28 cellular contexts compared by ENCODE assay signal in genomic region chr17:79112471-79112870, GRCh38.
"Had no signal": no experiment of that assay in that cellular context is flagged by ENCODE, and none has a peak within 500 bp of the region (broad histone marks: within the 10 kb centered on the region; RNA-seq: fewer than 3 reads in every experiment).

No MANE protein-coding gene starts in this region.

- H3K27ac ChIP-seq: ovary, psoas muscle, right lobe of liver, sigmoid colon, suprapubic skin, testis, tibial artery, transverse colon, upper lobe of right lung, uterus had no signal

- H3K4me1 ChIP-seq: right lobe of liver, testis had no signal

- ATAC-seq: naive thymus-derived CD8-positive, alpha-beta T cell; natural killer cell treated with Interleukin-12 subunit alpha and Interleukin-12 subunit beta and Interleukin-15 and Interleukin-18, amount 100 ng/mL, for 72 hours; psoas muscle; right cardiac atrium; right lobe of liver; stimulated activated memory B cell treated with anti-CD40 and anti-IgM and Interleukin-4, amounts not matched to agents 10 μg/mL and 1 μg/mL and 100 μg/mL, for 72 hours; stimulated activated naive CD8-positive, alpha-beta T cell treated with anti-CD3 and anti-CD28 coated beads, Interleukin-15, amount 100 ng/mL, for 72 hours; stimulated activated naive CD8-positive, alpha-beta T cell treated with anti-CD3 and anti-CD28 coated beads, Interleukin-15, Interleukin-2, amounts not matched to agents 100 U/mL and 50 U/mL, for 24 hours; upper lobe of right lung had no signal

- H3K27me3 ChIP-seq: ovary, right lobe of liver, sigmoid colon, testis, upper lobe of right lung, uterus had no signal

- DNase-seq: naive thymus-derived CD8-positive, alpha-beta T cell; nephron progenitor cell; occipital lobe; ovary; posterior cingulate gyrus; psoas muscle; right cardiac atrium; right lobe of liver; sigmoid colon; small intestine; stimulated activated CD4-positive, alpha-beta T cell treated with anti-CD3 and anti-CD28 coated beads, Interleukin-12 subunit alpha, Interleukin-12 subunit beta, amount 100 ng/mL, for 4 hours; stimulated activated CD4-positive, alpha-beta T cell treated with anti-CD3 and anti-CD28 coated beads, Interleukin-1b, Interleukin-23, amount 100 ng/mL, for 48 hours; stimulated activated CD4-positive, alpha-beta T cell treated with anti-CD3 and anti-CD28 coated beads, Interleukin-4, amount 100 ng/mL, for 1 hour; stimulated activated CD4-positive, alpha-beta T cell treated with anti-CD3 and anti-CD28 coated beads, Interleukin-4, amount 100 ng/mL, for 4 hours; stimulated activated CD8-positive, alpha-beta memory T cell treated with anti-CD3 and anti-CD28 coated beads, Interleukin-4, amount 100 ng/mL, for 48 hours; stimulated activated naive CD4-positive, alpha-beta T cell; stimulated activated naive CD8-positive, alpha-beta T cell treated with anti-CD3 and anti-CD28 coated beads, Interleukin-15, amount 100 ng/mL, for 72 hours; stimulated activated naive CD8-positive, alpha-beta T cell treated with anti-CD3 and anti-CD28 coated beads, Interleukin-15, Interleukin-2, amounts not matched to agents 100 U/mL and 50 U/mL, for 24 hours; substantia nigra; testis; tibial artery; transverse colon; upper lobe of right lung; uterus had no signal

- H3K9ac ChIP-seq: parathyroid adenoma had no signal

- H3K9me3 ChIP-seq: ovary, psoas muscle, right lobe of liver, sigmoid colon, suprapubic skin, testis, tibial artery, transverse colon, upper lobe of right lung, uterus had no signal

- H3K36me3 ChIP-seq: ovary, right lobe of liver, suprapubic skin, tibial artery, transverse colon, upper lobe of right lung, uterus had no signal

- H3K4me3 ChIP-seq: ovary, psoas muscle, right lobe of liver, sigmoid colon, suprapubic skin, testis, tibial artery, transverse colon, upper lobe of right lung, uterus had no signal
